ENCODE assay signal across 7 cellular contexts in the genomic region with DNA sequence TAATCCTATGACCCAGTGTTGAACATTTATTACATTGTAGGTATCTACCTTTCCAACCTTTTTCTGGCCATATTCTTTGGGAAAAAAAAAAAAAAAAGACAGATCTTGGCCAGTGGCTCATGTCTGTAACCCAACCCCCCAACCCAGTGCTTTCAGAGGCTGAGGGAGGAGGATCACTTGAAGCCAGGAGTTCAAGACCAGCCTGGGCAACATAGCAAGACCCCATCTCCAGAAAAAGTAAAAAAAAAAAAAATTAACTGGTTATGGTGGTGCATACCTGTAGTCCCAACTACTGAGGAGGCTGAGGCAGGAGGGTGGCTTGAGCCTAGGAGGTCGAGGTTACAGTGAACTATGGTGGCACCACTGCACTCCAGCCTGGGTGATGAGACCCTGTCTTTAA.
"Had no signal": no experiment of that assay in that cellular context is flagged by ENCODE, and none has a peak within 500 bp of the region (broad histone marks: within the 10 kb centered on the region; RNA-seq: fewer than 3 reads in every experiment).

No MANE protein-coding gene starts in this region.

- H3K4me3 Mint-ChIP-seq: IgD-negative memory B cell had no signal

- FAIRE-seq: HTR-8/SVneo had no signal

- DNase-seq: IMR-90, KBM-7, KG1 had no signal

- H3K4me1 Mint-ChIP-seq: IgD-negative memory B cell had no signal

- H3K27ac ChIP-seq: HL-60, KMS-11 had no signal

- H3K27me3 Mint-ChIP-seq: IgD-negative memory B cell had no signal

- H3K4me2 ChIP-seq: KMS-11 had no signal

- H3K9ac ChIP-seq: KMS-11 had no signal

- H3K27ac Mint-ChIP-seq: IgD-negative memory B cell had no signal
